In genomic region chr9:117095116-117095515, GRCh38 we compare ENCODE assay signal across 27 cellular contexts.
"Had no signal": no experiment of that assay in that cellular context is flagged by ENCODE, and none has a peak within 500 bp of the region (broad histone marks: within the 10 kb centered on the region; RNA-seq: fewer than 3 reads in every experiment).

No MANE protein-coding gene starts in this region.

- H3K4me3 ChIP-seq: ascending aorta, SJSA1 had no signal

- H3K27me3 ChIP-seq: ascending aorta, brain microvascular endothelial cell, SJSA1 had no signal

- H3K9me3 ChIP-seq: ascending aorta, SJSA1 had no signal

- H3K27ac ChIP-seq: ascending aorta, brain microvascular endothelial cell, SJSA1 had no signal

- DNase-seq: activated B cell treated with CpG ODN at 0.5 μM for 24 hours; activated CD4-positive, alpha-beta memory T cell treated with anti-CD3 and anti-CD28 coated beads for 36 hours; activated CD4-positive, alpha-beta T cell treated with anti-CD3 and anti-CD28 coated beads for 1 hour; activated CD4-positive, alpha-beta T cell treated with anti-CD3 and anti-CD28 coated beads, Interleukin-2, amount 10 ng/mL, durations not matched to agents 7 days and 5 days; activated CD8-positive, alpha-beta memory T cell treated with anti-CD3 and anti-CD28 coated beads for 24 hours; activated effector memory CD4-positive, alpha-beta T cell treated with anti-CD3 and anti-CD28 coated beads, Interleukin-2, amount 50 U/mL, for 16 hours; activated naive CD4-positive, alpha-beta T cell treated with Interleukin-2 at 50 U/mL for 16 hours; activated naive CD8-positive, alpha-beta T cell treated with anti-CD3 and anti-CD28 coated beads, Interleukin-2, amount 50 U/mL, for 24 hours; activated T-cell treated with anti-CD3 and anti-CD28 coated beads, Interleukin-2, amount 50 U/mL, for 4 hours; amniotic stem cell; brain microvascular endothelial cell; cerebellar nuclear complex; KG1; MV-4-11; NCI-H1092 treated with DMSO at 0.1 percent for 48 hours; NCI-H1436; NCI-H1694 treated with DMSO at 0.1 percent for 48 hours; NCI-H2029 treated with DMSO at 0.1 percent for 48 hours; NCI-H510A treated with DMSO at 0.1 percent for 48 hours; NCI-H69; NK-92 treated with Interleukin-12 subunit alpha and Interleukin-12 subunit beta, amount 100 ng/mL, for 24 hours; SHP77; T-helper 2 cell; T1000 had no signal

- H3K36me3 ChIP-seq: ascending aorta, brain microvascular endothelial cell, SJSA1 had no signal

- ATAC-seq: activated naive CD4-positive, alpha-beta T cell treated with anti-CD3 and anti-CD28 coated beads, Interleukin-2, amount 50 U/mL, for 72 hours; activated naive CD8-positive, alpha-beta T cell treated with anti-CD3 and anti-CD28 coated beads, Interleukin-2, amount 50 U/mL, for 24 hours; activated T-cell treated with anti-CD3 and anti-CD28 coated beads, Interleukin-2, amount 50 U/mL, for 4 hours had no signal
